ENCODE assay signal across 28 cellular contexts in the genomic region with DNA sequence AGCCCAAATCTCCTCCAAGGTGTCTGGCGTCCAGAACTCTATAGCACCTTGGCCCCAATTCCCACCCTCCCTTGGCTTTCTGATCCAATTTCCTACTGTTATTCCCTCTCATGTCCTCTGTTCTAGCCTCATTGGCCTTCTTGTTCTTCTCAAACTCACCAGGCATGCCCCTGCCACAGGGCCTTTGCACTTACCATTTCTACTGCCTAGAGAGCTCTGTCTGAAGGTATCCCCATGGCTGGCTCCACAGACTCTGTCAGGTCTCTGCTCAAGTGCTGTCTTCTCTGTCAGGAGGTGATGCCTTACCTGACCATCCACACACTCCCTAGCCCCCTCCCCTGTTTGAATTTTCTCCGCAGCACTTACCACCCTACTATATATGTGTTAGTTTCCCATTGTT.
"Had no signal": no experiment of that assay in that cellular context is flagged by ENCODE, and none has a peak within 500 bp of the region (broad histone marks: within the 10 kb centered on the region; RNA-seq: fewer than 3 reads in every experiment).

No MANE protein-coding gene starts in this region.

- DNase-seq: colonic mucosa; cortex of kidney; dermis blood vessel endothelial cell; dorsolateral prefrontal cortex; effector CD4-positive, alpha-beta T cell; effector CD8-positive, alpha-beta T cell; effector memory CD4-positive, alpha-beta T cell; effector memory CD8-positive, alpha-beta T cell; endodermal cell; erythroblast; esophagus squamous epithelium; foreskin fibroblast; foreskin keratinocyte; foreskin melanocyte; gastrocnemius medialis; glutamatergic neuron; heart left ventricle; heart right ventricle had no signal

- H3K27ac ChIP-seq: colonic mucosa, coronary artery, dorsolateral prefrontal cortex, epithelial cell of prostate, esophagus muscularis mucosa, esophagus squamous epithelium, foreskin keratinocyte, gastrocnemius medialis, gastroesophageal sphincter, heart left ventricle, heart right ventricle had no signal

- H3K36me3 ChIP-seq: colonic mucosa, esophagus muscularis mucosa, esophagus squamous epithelium, gastrocnemius medialis, gastroesophageal sphincter, heart left ventricle, heart right ventricle had no signal

- ATAC-seq: effector memory CD8-positive, alpha-beta T cell; esophagus mucosa; foreskin keratinocyte; gastrocnemius medialis; gastroesophageal sphincter; heart left ventricle; heart right ventricle had no signal

- H3K9me3 ChIP-seq: colonic mucosa, gastrocnemius medialis had no signal

- H3K4me1 ChIP-seq: foreskin keratinocyte, gastrocnemius medialis had no signal

- FAIRE-seq: colon, endometrium, endothelial cell of umbilical vein, frontal cortex had no signal

- H3K27ac Mint-ChIP-seq: dendritic cell treated with granulocyte-macrophage colony-stimulating factor and Interleukin-4, amounts not matched to agents 40 ng/mL and 50 ng/mL, for 4 days; effector memory CD8-positive, alpha-beta T cell; endodermal cell had no signal

- H3K4me3 ChIP-seq: colonic mucosa, coronary artery, dorsolateral prefrontal cortex, esophagus muscularis mucosa, esophagus squamous epithelium, gastrocnemius medialis, gastroesophageal sphincter, heart left ventricle, heart right ventricle had no signal

- H3K4me3 Mint-ChIP-seq: dendritic cell treated with granulocyte-macrophage colony-stimulating factor and Interleukin-4, amounts not matched to agents 40 ng/mL and 50 ng/mL, for 4 days; effector memory CD8-positive, alpha-beta T cell; endodermal cell had no signal
